12 cellular contexts compared by ENCODE assay signal in the genomic region with DNA sequence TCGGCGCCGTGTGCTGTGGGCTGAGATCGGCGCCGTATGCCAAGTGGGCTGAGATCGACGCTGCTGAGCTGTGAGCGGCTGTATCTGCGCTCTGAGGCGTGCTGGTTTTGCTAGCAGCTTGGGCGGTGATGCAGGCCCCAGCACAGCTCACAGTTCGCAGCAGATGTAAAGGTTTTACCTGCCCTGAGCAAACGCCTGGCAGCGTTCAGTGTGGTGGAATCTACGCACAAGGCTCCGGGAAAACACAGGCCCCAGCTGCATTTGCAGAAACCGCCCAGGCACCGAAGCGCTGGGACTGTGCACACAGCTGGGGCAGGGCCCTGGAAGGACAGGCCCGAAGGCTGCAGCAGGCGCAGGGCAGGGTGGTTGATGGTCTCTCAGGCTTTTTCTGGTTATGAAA.
"Had no signal": no experiment of that assay in that cellular context is flagged by ENCODE, and none has a peak within 500 bp of the region (broad histone marks: within the 10 kb centered on the region; RNA-seq: fewer than 3 reads in every experiment).

No MANE protein-coding gene starts in this region.

- H3K4me2 ChIP-seq: smooth muscle cell had no signal

- H3K4me3 Mint-ChIP-seq: activated CD4-positive, alpha-beta memory T cell treated with anti-CD3 and anti-CD28 coated beads for 36 hours; activated CD8-positive, alpha-beta memory T cell treated with anti-CD3 and anti-CD28 coated beads, Interleukin-2, amount 10 ng/mL, durations not matched to agents 7 days and 5 days; activated naive CD4-positive, alpha-beta T cell treated with anti-CD3 and anti-CD28 coated beads, Interleukin-2, amount 50 U/mL, for 24 hours; stimulated activated naive CD8-positive, alpha-beta T cell treated with anti-CD3 and anti-CD28 coated beads, Interleukin-15, Interleukin-2, amounts not matched to agents 100 ng/mL and 50 ng/mL, for 24 hours; type B pancreatic cell had no signal

- ATAC-seq: activated CD8-positive, alpha-beta memory T cell treated with anti-CD3 and anti-CD28 coated beads, Interleukin-2, amount 10 ng/mL, durations not matched to agents 7 days and 5 days had no signal

- H3K4me3 ChIP-seq: adrenal gland, cardiac muscle cell, lung, smooth muscle cell had no signal

- H3K27ac Mint-ChIP-seq: activated CD4-positive, alpha-beta memory T cell treated with anti-CD3 and anti-CD28 coated beads for 36 hours; activated CD8-positive, alpha-beta memory T cell treated with anti-CD3 and anti-CD28 coated beads, Interleukin-2, amount 10 ng/mL, durations not matched to agents 7 days and 5 days; activated naive CD4-positive, alpha-beta T cell treated with anti-CD3 and anti-CD28 coated beads, Interleukin-2, amount 50 U/mL, for 24 hours; stimulated activated naive CD8-positive, alpha-beta T cell treated with anti-CD3 and anti-CD28 coated beads, Interleukin-15, Interleukin-2, amounts not matched to agents 100 ng/mL and 50 ng/mL, for 24 hours; type B pancreatic cell had no signal

- DNase-seq: activated CD4-positive, alpha-beta memory T cell treated with anti-CD3 and anti-CD28 coated beads for 36 hours; activated CD8-positive, alpha-beta memory T cell treated with anti-CD3 and anti-CD28 coated beads, Interleukin-2, amount 10 ng/mL, durations not matched to agents 7 days and 5 days; activated T-cell treated with anti-CD3 and anti-CD28 coated beads, Interleukin-2, amount 50 U/mL, for 1 hour; midbrain; retina had no signal

- H3K27me3 ChIP-seq: adrenal gland, cardiac muscle cell had no signal

- H3K36me3 Mint-ChIP-seq: activated CD4-positive, alpha-beta memory T cell treated with anti-CD3 and anti-CD28 coated beads for 36 hours; activated CD8-positive, alpha-beta memory T cell treated with anti-CD3 and anti-CD28 coated beads, Interleukin-2, amount 10 ng/mL, durations not matched to agents 7 days and 5 days; activated naive CD4-positive, alpha-beta T cell treated with anti-CD3 and anti-CD28 coated beads, Interleukin-2, amount 50 U/mL, for 24 hours; type B pancreatic cell had no signal

- H3K27ac ChIP-seq: adrenal gland, cardiac muscle cell had no signal

- H3K36me3 ChIP-seq: adrenal gland, cardiac muscle cell had no signal

- H3K27me3 Mint-ChIP-seq: activated CD8-positive, alpha-beta memory T cell treated with anti-CD3 and anti-CD28 coated beads, Interleukin-2, amount 10 ng/mL, durations not matched to agents 7 days and 5 days; stimulated activated naive CD8-positive, alpha-beta T cell treated with anti-CD3 and anti-CD28 coated beads, Interleukin-15, Interleukin-2, amounts not matched to agents 100 ng/mL and 50 ng/mL, for 24 hours had no signal

- H3K9me3 Mint-ChIP-seq: activated CD4-positive, alpha-beta memory T cell treated with anti-CD3 and anti-CD28 coated beads for 36 hours; activated naive CD4-positive, alpha-beta T cell treated with anti-CD3 and anti-CD28 coated beads, Interleukin-2, amount 50 U/mL, for 24 hours; stimulated activated naive CD8-positive, alpha-beta T cell treated with anti-CD3 and anti-CD28 coated beads, Interleukin-15, Interleukin-2, amounts not matched to agents 100 ng/mL and 50 ng/mL, for 24 hours; type B pancreatic cell had no signal

- H3K9me3 ChIP-seq: adrenal gland had no signal

- H3K4me1 Mint-ChIP-seq: activated CD8-positive, alpha-beta memory T cell treated with anti-CD3 and anti-CD28 coated beads, Interleukin-2, amount 10 ng/mL, durations not matched to agents 7 days and 5 days; activated naive CD4-positive, alpha-beta T cell treated with anti-CD3 and anti-CD28 coated beads, Interleukin-2, amount 50 U/mL, for 24 hours had no signal

- H3K4me1 ChIP-seq: adrenal gland had no signal
